In genomic region chr1:198693321-198693720, GRCh38 we compare ENCODE assay signal across 20 cellular contexts. TPM values are rescaled to one million over a fixed set of nuclear protein-coding genes. Genes with fewer than 3 reads are reported as not detected.
DNase-seq lines count a peak whose midpoint lies in the region; ATAC-seq and TF ChIP-seq lines count a peak whose summit lies in the region.
"Had no signal": no experiment of that assay in that cellular context is flagged by ENCODE, and none has a peak within 500 bp of the region (broad histone marks: within the 10 kb centered on the region; RNA-seq: fewer than 3 reads in every experiment).

No MANE protein-coding gene starts in this region.

- H3K9me3 Mint-ChIP-seq in T-helper 2 cell treated with Interferon-gamma antibody and Interleukin-4, amounts not matched to agents 5 μg/mL and 100 μg/mL, for 36 hours = no peaks in the 10 kb centered on the region
- H3K9me3 Mint-ChIP-seq in IgD-negative memory B cell (no peaks in the 10 kb centered on the region), natural killer cell (no peaks in the 10 kb centered on the region)
- peaks cover 1% of the 10 kb centered on the region for H3K9me3 Mint-ChIP-seq in activated naive CD8-positive, alpha-beta T cell treated with anti-CD3 and anti-CD28 coated beads for 36 hours
- H3K9me3 Mint-ChIP-seq: brain had no signal

- H3K36me3 Mint-ChIP-seq in T-helper 2 cell treated with Interferon-gamma antibody and Interleukin-4, amounts not matched to agents 5 μg/mL and 100 μg/mL, for 36 hours (ENCODE audit: low read depth) = peaks cover 64% of the 10 kb centered on the region
- H3K36me3 Mint-ChIP-seq in IgD-negative memory B cell (peaks cover 6% of the 10 kb centered on the region), natural killer cell (peaks cover 32% of the 10 kb centered on the region)
- peaks cover 64% of the 10 kb centered on the region for H3K36me3 Mint-ChIP-seq in activated naive CD8-positive, alpha-beta T cell treated with anti-CD3 and anti-CD28 coated beads for 36 hours
- H3K36me3 Mint-ChIP-seq: brain had no signal

- DNase-seq in T-helper 2 cell treated with Interferon-gamma antibody and Interleukin-4, amounts not matched to agents 5 μg/mL and 100 μg/mL, for 36 hours (ENCODE audit: low spot score) = no peak
- no peak for DNase-seq in T-helper 2 cell
- no peak for DNase-seq in activated naive CD8-positive, alpha-beta T cell treated with anti-CD3 and anti-CD28 coated beads for 36 hours
- DNase-seq in natural killer cell = no peak
- no peak for DNase-seq in SW 1271 (lab: John Stamatoyannopoulos, UW)
- no peak for DNase-seq in left colon
- DNase-seq: 8988T; C1 segment of cervical spinal cord; cortex of kidney; DMS53; foreskin melanocyte; hypothalamus; mesendoderm; NCI-H1105 treated with DMSO at 0.1 percent for 48 hours; NCI-H774; stimulated activated CD8-positive, alpha-beta memory T cell treated with anti-CD3 and anti-CD28 coated beads, Interleukin-4, amount 100 ng/mL, for 48 hours had no signal

- intact Hi-C loops in natural killer cell (cut with micrococcal nuclease) = no loop called here
- intact Hi-C loops in left colon (cut with DNase I, micrococcal nuclease) = no loop called here

- TF ChIP-seq CTCF in natural killer cell (IDR thresholded peaks at IDR 0.05) = no peak

- peaks cover 64% of the 10 kb centered on the region for H3K4me1 Mint-ChIP-seq in T-helper 2 cell treated with Interferon-gamma antibody and Interleukin-4, amounts not matched to agents 5 μg/mL and 100 μg/mL, for 36 hours (ENCODE audit: low read depth)
- H3K4me1 Mint-ChIP-seq in IgD-negative memory B cell (peaks cover 52 to 69% (median 68%) of the 10 kb centered on the region in 3 donors), natural killer cell (peaks cover 64 to 84% of the 10 kb centered on the region in 2 donors)
- H3K4me1 Mint-ChIP-seq in activated naive CD8-positive, alpha-beta T cell treated with anti-CD3 and anti-CD28 coated beads for 36 hours = peaks cover 78% of the 10 kb centered on the region
- H3K4me1 Mint-ChIP-seq: brain had no signal

- H3K27me3 Mint-ChIP-seq in T-helper 2 cell treated with Interferon-gamma antibody and Interleukin-4, amounts not matched to agents 5 μg/mL and 100 μg/mL, for 36 hours (ENCODE audit: low read depth) = no peaks in the 10 kb centered on the region
- H3K27me3 Mint-ChIP-seq in IgD-negative memory B cell (no peaks in the 10 kb centered on the region), natural killer cell (ENCODE audit: low read depth in 2 of 2) (no peaks in the 10 kb centered on the region)
- H3K27me3 Mint-ChIP-seq in activated naive CD8-positive, alpha-beta T cell treated with anti-CD3 and anti-CD28 coated beads for 36 hours = no peaks in the 10 kb centered on the region

- H3K4me3 Mint-ChIP-seq in T-helper 2 cell treated with Interferon-gamma antibody and Interleukin-4, amounts not matched to agents 5 μg/mL and 100 μg/mL, for 36 hours = no peak overlapping the region
- H3K4me3 Mint-ChIP-seq in IgD-negative memory B cell (no peak overlapping the region), natural killer cell (peak overlapping the region; percentile 55)
- H3K4me3 Mint-ChIP-seq in activated naive CD8-positive, alpha-beta T cell treated with anti-CD3 and anti-CD28 coated beads for 36 hours = peak overlapping the region; percentile 8
- H3K4me3 Mint-ChIP-seq: brain had no signal

- ATAC-seq in natural killer cell = peak in 1 of 3 donors; percentile 42
- no peak for ATAC-seq in left colon
- ATAC-seq in GM18907 (IDR thresholded peaks at IDR 0.05; ENCODE audit: unreplicated experiment) = no peak

- H3K27ac Mint-ChIP-seq in T-helper 2 cell treated with Interferon-gamma antibody and Interleukin-4, amounts not matched to agents 5 μg/mL and 100 μg/mL, for 36 hours = peak overlapping the region; percentile 37
- peak overlapping the region; percentile 52 to 91 (median 82) for H3K27ac Mint-ChIP-seq in IgD-negative memory B cell
- peak overlapping the region; percentile 86 for H3K27ac Mint-ChIP-seq in activated naive CD8-positive, alpha-beta T cell treated with anti-CD3 and anti-CD28 coated beads for 36 hours
- peak overlapping the region; percentile 84 to 88 for H3K27ac Mint-ChIP-seq in natural killer cell
- H3K27ac Mint-ChIP-seq: brain had no signal

RNA-seq across cellular contexts. Expression of gene PTPRC, which starts 54.5 kb away (rescaled TPM):
- 744 TPM for polyA plus RNA-seq in IgD-negative memory B cell
- total RNA-seq in activated naive CD8-positive, alpha-beta T cell treated with anti-CD3 and anti-CD28 coated beads for 36 hours = 100 to 1,000 TPM; 421 to 422 TPM
- total RNA-seq in natural killer cell = 1,000 to 10,000 TPM; 1,142 to 1,334 (median 1,200) TPM
- total RNA-seq in left colon = 10 to 100 TPM in 1 of 2 donors, 1 to 10 TPM in 1; 6.3 to 22.4 TPM
- polyA plus RNA-seq: smooth muscle cell had no signal

Comparison
In these comparisons a context has a peak if more than half of its experiments do, and no peak if none do; other contexts are left out.
1. H3K4me3 Mint-ChIP-seq: peak in activated naive CD8-positive, alpha-beta T cell treated with anti-CD3 and anti-CD28 coated beads for 36 hours (single experiment) and natural killer cell (single experiment); none in T-helper 2 cell treated with Interferon-gamma antibody and Interleukin-4, amounts not matched to agents 5 μg/mL and 100 μg/mL, for 36 hours (single experiment) and IgD-negative memory B cell (0 of 4).
2. RNA of gene PTPRC, which starts 54.5 kb away (total RNA-seq): 1,142 to 1,334 TPM in natural killer cell and 421 to 422 TPM in activated naive CD8-positive, alpha-beta T cell treated with anti-CD3 and anti-CD28 coated beads for 36 hours; 6.3 to 22.4 TPM in left colon; every median in the first group is over 10 times any median in the second.
3. Peak in every context shown above with its lines, with median percentiles within 50 percentile points of each other: H3K27ac Mint-ChIP-seq.